Comparison of ENCODE assay signal across 1 cellular context in the genomic region with DNA sequence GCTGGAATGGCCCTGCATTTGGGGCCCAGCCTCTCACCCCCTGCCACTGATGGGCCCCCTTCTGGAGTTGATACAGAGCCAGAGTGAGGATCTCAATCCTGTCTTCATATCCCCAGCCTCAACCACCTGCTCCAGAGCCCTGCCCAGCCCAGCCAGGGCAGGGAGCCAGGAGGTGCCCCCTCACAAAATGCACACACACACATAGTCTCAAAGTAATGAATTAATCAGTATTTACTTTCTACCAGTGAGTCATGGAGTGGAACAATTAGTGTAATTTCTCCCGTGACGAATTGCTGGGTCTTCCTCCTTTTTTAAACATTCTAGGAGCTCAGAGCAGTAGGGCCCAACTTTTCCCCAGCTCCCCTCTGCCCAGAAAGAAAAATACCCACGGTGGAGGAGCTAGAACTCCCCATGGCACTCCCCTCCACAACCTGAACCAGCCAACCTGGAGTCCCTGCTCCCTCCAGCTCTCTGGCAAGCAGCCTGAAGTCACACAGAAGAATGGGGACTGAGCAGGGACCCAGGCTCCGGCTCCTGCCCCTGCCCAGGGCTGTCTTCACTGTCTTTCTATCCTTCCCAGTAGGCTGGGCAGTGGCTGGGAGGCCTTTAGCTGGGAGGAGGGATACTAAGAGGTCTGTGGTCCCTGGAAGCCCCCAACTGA.
TF ChIP-seq lines count a peak whose summit lies in the region.

No MANE protein-coding gene starts in this region.

TF ChIP-seq in HEK293, 187 proteins besides CTCF, POLR2A, EP300 and RAD21 (continued from another document):
- TF ChIP-seq ZNF426 (tag by site-specific recombination; IDR thresholded peaks at IDR 0.05) = no peak
- TF ChIP-seq ZNF239 (tag by site-specific recombination; IDR thresholded peaks at IDR 0.05) = no peak
- TF ChIP-seq ZNF701 (tag by site-specific recombination; IDR thresholded peaks at IDR 0.05) = no peak
- TF ChIP-seq, protein P1, sequence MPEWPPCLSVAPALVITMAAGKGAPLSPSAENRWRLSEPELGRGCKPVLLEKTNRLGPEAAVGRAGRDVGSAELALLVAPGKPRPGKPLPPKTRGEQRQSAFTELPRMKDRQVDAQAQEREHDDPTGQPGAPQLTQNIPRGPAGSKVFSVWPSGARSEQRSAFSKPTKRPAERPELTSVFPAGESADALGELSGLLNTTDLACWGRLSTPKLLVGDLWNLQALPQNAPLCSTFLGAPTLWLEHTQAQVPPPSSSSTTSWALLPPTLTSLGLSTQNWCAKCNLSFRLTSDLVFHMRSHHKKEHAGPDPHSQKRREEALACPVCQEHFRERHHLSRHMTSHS (tag by site-specific recombination; IDR thresholded peaks at IDR 0.05) = no peak
- no peak for TF ChIP-seq ZNF335 (tag by site-specific recombination; conservative IDR thresholded peaks at IDR 0.05)
- no peak for TF ChIP-seq ZNF248 (tag by site-specific recombination; IDR thresholded peaks at IDR 0.05)
- TF ChIP-seq ZNF416 (tag by site-specific recombination; IDR thresholded peaks at IDR 0.05) = no peak
- TF ChIP-seq, protein P2, sequence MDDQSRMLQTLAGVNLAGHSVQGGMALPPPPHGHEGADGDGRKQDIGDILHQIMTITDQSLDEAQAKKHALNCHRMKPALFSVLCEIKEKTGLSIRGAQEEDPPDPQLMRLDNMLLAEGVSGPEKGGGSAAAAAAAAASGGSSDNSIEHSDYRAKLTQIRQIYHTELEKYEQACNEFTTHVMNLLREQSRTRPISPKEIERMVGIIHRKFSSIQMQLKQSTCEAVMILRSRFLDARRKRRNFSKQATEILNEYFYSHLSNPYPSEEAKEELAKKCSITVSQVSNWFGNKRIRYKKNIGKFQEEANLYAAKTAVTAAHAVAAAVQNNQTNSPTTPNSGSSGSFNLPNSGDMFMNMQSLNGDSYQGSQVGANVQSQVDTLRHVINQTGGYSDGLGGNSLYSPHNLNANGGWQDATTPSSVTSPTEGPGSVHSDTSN (CRISPR knock-in tag; IDR thresholded peaks at IDR 0.05) = no peak
- no peak for TF ChIP-seq ZSCAN16 (tag by site-specific recombination; IDR thresholded peaks at IDR 0.05)
- TF ChIP-seq ZEB2 (tag by site-specific recombination; IDR thresholded peaks at IDR 0.05) = peak; percentile 51; the same call in 1 of the 2 replicates
- TF ChIP-seq ZNF23 (tag by site-specific recombination; IDR thresholded peaks at IDR 0.05; ENCODE audit: borderline replicate concordance) = no peak
- no peak for TF ChIP-seq ZNF792 (tag by site-specific recombination; IDR thresholded peaks at IDR 0.05)
- TF ChIP-seq, protein P3, sequence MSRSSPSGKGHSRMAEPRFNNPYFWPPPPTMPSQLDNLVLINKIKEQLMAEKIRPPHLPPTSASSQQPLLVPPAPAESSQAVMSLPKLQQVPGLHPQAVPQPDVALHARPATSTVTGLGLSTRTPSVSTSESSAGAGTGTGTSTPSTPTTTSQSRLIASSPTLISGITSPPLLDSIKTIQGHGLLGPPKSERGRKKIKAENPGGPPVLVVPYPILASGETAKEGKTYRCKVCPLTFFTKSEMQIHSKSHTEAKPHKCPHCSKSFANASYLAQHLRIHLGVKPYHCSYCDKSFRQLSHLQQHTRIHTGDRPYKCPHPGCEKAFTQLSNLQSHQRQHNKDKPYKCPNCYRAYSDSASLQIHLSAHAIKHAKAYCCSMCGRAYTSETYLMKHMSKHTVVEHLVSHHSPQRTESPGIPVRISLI (tag by site-specific recombination; IDR thresholded peaks at IDR 0.05) = no peak
- TF ChIP-seq, protein P4, sequence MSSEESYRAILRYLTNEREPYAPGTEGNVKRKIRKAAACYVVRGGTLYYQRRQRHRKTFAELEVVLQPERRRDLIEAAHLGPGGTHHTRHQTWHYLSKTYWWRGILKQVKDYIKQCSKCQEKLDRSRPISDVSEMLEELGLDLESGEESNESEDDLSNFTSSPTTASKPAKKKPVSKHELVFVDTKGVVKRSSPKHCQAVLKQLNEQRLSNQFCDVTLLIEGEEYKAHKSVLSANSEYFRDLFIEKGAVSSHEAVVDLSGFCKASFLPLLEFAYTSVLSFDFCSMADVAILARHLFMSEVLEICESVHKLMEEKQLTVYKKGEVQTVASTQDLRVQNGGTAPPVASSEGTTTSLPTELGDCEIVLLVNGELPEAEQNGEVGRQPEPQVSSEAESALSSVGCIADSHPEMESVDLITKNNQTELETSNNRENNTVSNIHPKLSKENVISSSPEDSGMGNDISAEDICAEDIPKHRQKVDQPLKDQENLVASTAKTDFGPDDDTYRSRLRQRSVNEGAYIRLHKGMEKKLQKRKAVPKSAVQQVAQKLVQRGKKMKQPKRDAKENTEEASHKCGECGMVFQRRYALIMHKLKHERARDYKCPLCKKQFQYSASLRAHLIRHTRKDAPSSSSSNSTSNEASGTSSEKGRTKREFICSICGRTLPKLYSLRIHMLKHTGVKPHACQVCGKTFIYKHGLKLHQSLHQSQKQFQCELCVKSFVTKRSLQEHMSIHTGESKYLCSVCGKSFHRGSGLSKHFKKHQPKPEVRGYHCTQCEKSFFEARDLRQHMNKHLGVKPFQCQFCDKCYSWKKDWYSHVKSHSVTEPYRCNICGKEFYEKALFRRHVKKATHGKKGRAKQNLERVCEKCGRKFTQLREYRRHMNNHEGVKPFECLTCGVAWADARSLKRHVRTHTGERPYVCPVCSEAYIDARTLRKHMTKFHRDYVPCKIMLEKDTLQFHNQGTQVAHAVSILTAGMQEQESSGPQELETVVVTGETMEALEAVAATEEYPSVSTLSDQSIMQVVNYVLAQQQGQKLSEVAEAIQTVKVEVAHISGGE (tag by site-specific recombination; conservative IDR thresholded peaks at IDR 0.05; ENCODE audit: low read depth) = no peak
- no peak for TF ChIP-seq SP3 (tag by site-specific recombination; IDR thresholded peaks at IDR 0.05)
- no peak for TF ChIP-seq ZNF214 (tag by site-specific recombination; IDR thresholded peaks at IDR 0.05; ENCODE audit: borderline replicate concordance)
- TF ChIP-seq ZFP69B (tag by site-specific recombination; IDR thresholded peaks at IDR 0.05) = 0 out of 2 replicates have a peak, but pooled peaks have one; percentile 37
- TF ChIP-seq ZNF37A (tag by site-specific recombination; IDR thresholded peaks at IDR 0.05) = no peak
